In the genomic region with DNA sequence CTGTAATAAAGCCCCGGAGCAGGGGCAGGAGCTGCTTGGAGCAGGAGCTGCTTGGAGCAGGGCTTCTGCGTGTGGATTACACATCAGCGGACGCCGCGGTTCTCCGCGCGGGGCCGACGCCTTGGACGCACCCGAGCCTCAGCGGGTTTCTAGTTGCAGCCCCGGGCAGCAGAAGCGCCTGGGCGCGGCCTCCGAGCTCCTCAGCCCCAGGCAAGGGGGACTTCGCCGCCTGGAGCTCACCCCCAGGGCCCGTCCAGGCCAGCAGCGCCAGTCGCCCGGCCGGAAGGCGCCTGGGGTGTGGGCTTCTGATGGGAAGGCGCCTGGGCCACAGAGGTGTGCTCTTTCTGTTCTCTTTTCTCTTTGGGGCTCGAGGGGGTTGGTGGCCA, we compare ENCODE assay signal across 1 cellular context.
TF ChIP-seq lines count a peak whose summit lies in the region.

No MANE protein-coding gene starts in this region.

TF ChIP-seq in endothelial cell of umbilical vein, 7 proteins besides CTCF, POLR2A, EP300 and RAD21:
- TF ChIP-seq GATA2 (IDR thresholded peaks at IDR 0.05; ENCODE audit: insufficient read depth, insufficient read length, low read depth, low read length), result no peak
- no peak for TF ChIP-seq FOS (IDR thresholded peaks at IDR 0.05; ENCODE audit: borderline replicate concordance, insufficient read depth, low read length)
- TF ChIP-seq EZH2 (IDR thresholded peaks at IDR 0.05; ENCODE audit: borderline replicate concordance, low read depth, low read length, severe bottlenecking), result peak; percentile 25
